Comparison of ENCODE assay signal across 1 cellular context in genomic region chr9:269255-269833, GRCh38.
A peak's percentile ranks its signal among the peaks of the same experiment; 100 is the strongest.
TF ChIP-seq lines count a peak whose summit lies in the region.
"Not testable (repeated sequence)": the region's sequence is repeated elsewhere in the genome, so short reads cannot be mapped to it uniquely, and the experiment has no call there.

No MANE protein-coding gene starts in this region.

TF ChIP-seq in K562, 482 proteins besides CTCF, POLR2A, EP300 and RAD21:
- TF ChIP-seq C11orf30 (IDR thresholded peaks at IDR 0.05; ENCODE audit: low read depth), result peak; percentile 38; the same call in 1 of the 2 replicates
- TF ChIP-seq MAFG (tag; conservative IDR thresholded peaks at IDR 0.05), result peak; percentile 66
- TF ChIP-seq NFE2 (IDR thresholded peaks at IDR 0.05; ENCODE audit: low read depth), result 0 out of 2 replicates have a peak, but pooled peaks have one; percentile 5
- peak; percentile 92 for TF ChIP-seq ZNF316 (IDR thresholded peaks at IDR 0.05)
- not testable (repeated sequence) for TF ChIP-seq ZNF740 (CRISPR knock-in tag; IDR thresholded peaks at IDR 0.05)
- TF ChIP-seq ZNF740 (tag; IDR thresholded peaks at IDR 0.05), result peak in 1 of 2 experiments; percentile 28; a peak in 1 of 4 replicates
TF ChIP-seq in K562: peak in this region for 5; not testable (repeated sequence) for 477.
